ENCODE assay signal across 1 cellular context in the genomic region with DNA sequence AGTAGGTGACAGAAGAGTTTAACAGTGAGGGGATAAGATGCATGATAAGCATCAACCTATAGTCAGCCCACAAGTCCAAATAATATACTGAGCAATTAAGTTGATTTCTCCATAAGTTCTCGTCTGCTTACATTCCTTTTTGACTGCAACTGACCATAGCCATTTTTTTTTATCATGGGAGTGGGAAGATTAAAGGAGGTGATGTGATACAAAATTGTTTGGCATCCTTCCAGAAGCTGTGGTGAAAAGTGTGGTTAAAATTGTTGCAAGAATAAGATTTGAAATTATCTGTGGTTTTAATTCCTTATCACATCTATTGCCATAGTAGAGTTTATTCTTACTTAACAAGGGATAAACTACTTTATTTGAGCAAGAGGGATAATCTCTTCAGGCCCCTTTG.
TF ChIP-seq lines count a peak whose summit lies in the region.

No MANE protein-coding gene starts in this region.

TF ChIP-seq in HepG2, 621 proteins besides CTCF, POLR2A, EP300 and RAD21:
- no peak for TF ChIP-seq RXRA (CRISPR knock-in tag; IDR thresholded peaks at IDR 0.05)
- no peak for TF ChIP-seq ZNF773 (CRISPR knock-in tag; IDR thresholded peaks at IDR 0.05; ENCODE audit: borderline replicate concordance)
